8 cellular contexts compared by ENCODE assay signal in the genomic region with DNA sequence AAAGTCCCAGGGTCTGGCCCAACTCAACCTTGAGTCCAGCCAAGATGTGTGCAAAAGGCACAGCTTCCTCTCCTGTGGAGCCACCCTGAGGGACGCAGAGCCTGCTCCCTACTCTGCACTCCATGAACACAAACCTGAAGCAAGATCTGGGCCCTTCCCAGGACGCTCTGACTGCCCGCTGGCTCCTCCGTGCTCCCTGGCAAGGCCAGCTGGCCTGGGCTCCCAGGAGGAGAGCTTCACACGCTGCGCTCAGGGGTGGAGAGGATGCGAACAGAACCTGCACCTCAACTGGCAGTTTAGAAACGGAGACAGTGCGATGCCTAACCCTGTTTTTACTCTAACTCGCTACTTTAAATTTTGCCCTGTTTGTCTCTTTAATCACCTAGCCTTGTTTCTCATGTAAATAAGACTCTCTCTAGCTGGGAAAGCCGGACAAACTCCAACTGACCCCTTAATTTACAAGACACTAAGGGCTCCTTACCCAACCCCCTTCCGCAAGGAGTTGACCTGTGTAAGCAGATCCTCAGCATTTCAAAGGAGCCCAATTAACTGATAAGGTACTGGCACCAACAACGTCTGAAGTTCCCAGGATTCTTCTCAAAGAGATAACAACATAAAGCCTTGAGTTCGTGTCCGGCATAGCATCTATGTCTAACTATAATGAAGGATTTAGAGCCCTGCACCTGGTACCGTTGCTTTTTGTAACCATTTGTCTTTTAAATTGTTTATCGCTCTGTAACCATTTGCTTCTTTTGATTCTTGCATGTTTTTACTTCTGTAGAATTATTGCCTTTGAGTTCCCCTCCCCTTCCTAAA. TPM values are rescaled to one million over a fixed set of nuclear protein-coding genes. Genes with fewer than 3 reads are reported as not detected.
A peak's percentile ranks its signal among the peaks of the same experiment; 100 is the strongest.
DNase-seq lines count a peak whose midpoint lies in the region; TF ChIP-seq lines count a peak whose summit lies in the region.
"Not testable (repeated sequence)": the region's sequence is repeated elsewhere in the genome, so short reads cannot be mapped to it uniquely, and the experiment has no call there.

No MANE protein-coding gene starts in this region.

- H4K5ac ChIP-seq in mesendoderm (ENCODE audit: low read length) = not testable (repeated sequence)

- H2BK12ac ChIP-seq in neuronal stem cell (ENCODE audit: low read length) = not testable (repeated sequence)

- not testable (repeated sequence) for TF ChIP-seq RAD21 in SK-N-SH (IDR thresholded peaks at IDR 0.05; ENCODE audit: low read length)

- H4K8ac ChIP-seq in mesendoderm (ENCODE audit: low read depth, low read length); neuronal stem cell (ENCODE audit: low read depth, low read length): not testable (repeated sequence)

- TF ChIP-seq EP300 in SK-N-SH (IDR thresholded peaks at IDR 0.05; ENCODE audit: borderline replicate concordance in 1 of 2, low read depth in 1 of 2, low read length in 1 of 2) = not testable (repeated sequence)

- H3K18ac ChIP-seq in mesendoderm (ENCODE audit: low read length) = peak overlapping the region; percentile 2
- peak overlapping the region; percentile 12 for H3K18ac ChIP-seq in neuronal stem cell (ENCODE audit: low read length)

- H3K27ac ChIP-seq in SK-N-SH (ENCODE audit: low read depth in 2 of 2, low read length in 1 of 2); iPS-18a (ENCODE audit: low read length); neuronal stem cell (replicated peaks; ENCODE audit: low read length): not testable (repeated sequence)
- H3K27ac ChIP-seq in endodermal cell (ENCODE audit: low read depth, low read length) (peak overlapping the region; percentile 22), mesendoderm (ENCODE audit: low read depth, low read length) (peak overlapping the region; percentile 80)

- not testable (repeated sequence) for TF ChIP-seq CTCF in SK-N-SH (IDR thresholded peaks at IDR 0.05); endodermal cell (conservative IDR thresholded peaks at IDR 0.05)

- H3K27ac Mint-ChIP-seq in IgD-negative memory B cell (peak overlapping the region in 2 of 3 donors; percentile 15 to 23), endodermal cell (peak overlapping the region; percentile 95)

- H3F3A ChIP-seq in SK-N-SH (replicated peaks; ENCODE audit: insufficient read depth) = not testable (repeated sequence)

- POLR2A ChIA-PET in SK-N-SH (lab: Yijun Ruan, JAX) = not testable (repeated sequence)

- not testable (repeated sequence) for H3K9ac ChIP-seq in SK-N-SH; iPS-18a (ENCODE audit: low read length)
- H3K9ac ChIP-seq in endodermal cell (ENCODE audit: extremely low read depth, low read length, poor library complexity, severe bottlenecking) (peak overlapping the region; percentile 51), mesendoderm (ENCODE audit: low read length) (peak overlapping the region; percentile 63), neuronal stem cell (ENCODE audit: low read depth, low read length, poor library complexity) (peak overlapping the region; percentile 25)

- not testable (repeated sequence) for H3K4me1 Mint-ChIP-seq in IgD-negative memory B cell
- peaks cover 42% of the 10 kb centered on the region for H3K4me1 Mint-ChIP-seq in endodermal cell

- H3K4me3 Mint-ChIP-seq in IgD-negative memory B cell = not testable (repeated sequence)
- peak overlapping the region; percentile 41 for H3K4me3 Mint-ChIP-seq in endodermal cell

- not testable (repeated sequence) for H4K20me1 ChIP-seq in SK-N-SH (ENCODE audit: insufficient read depth)

- peak; percentile 9 for DNase-seq in AG20443 (ENCODE audit: low spot score)
- peak; percentile 78 for DNase-seq in H7
- peak; percentile 15 for DNase-seq in SK-N-SH
- peak; percentile 85 for DNase-seq in endodermal cell
- DNase-seq in mesendoderm = peak; percentile 78
- DNase-seq in neuronal stem cell (ENCODE audit: low spot score) = not testable (repeated sequence)

- H3K27me3 Mint-ChIP-seq in IgD-negative memory B cell = not testable (repeated sequence)
- peaks cover 87% of the 10 kb centered on the region for H3K27me3 Mint-ChIP-seq in endodermal cell (ENCODE audit: insufficient read depth)

- H2BK5ac ChIP-seq in mesendoderm (ENCODE audit: low read length) = peak overlapping the region; percentile 89
- not testable (repeated sequence) for H2BK5ac ChIP-seq in neuronal stem cell (ENCODE audit: low read length)

- not testable (repeated sequence) for H3K79me2 ChIP-seq in SK-N-SH (ENCODE audit: insufficient read depth); mesendoderm (ENCODE audit: control insufficient read depth, insufficient read depth, low read length)

- 91% methylated on average over 17 of the region's 17 CpGs for WGBS in SK-N-SH (ENCODE audit: low lambda C conversion rate)
- WGBS in endodermal cell (ENCODE audit: insufficient coverage in 1 of 2, insufficient read length in 1 of 2), 2 experiments = 7 to 14% methylated on average over 16 to 17 of the region's 17 CpGs
- no CpG with 5 or more reads among the region's 17 CpGs for WGBS in mesendoderm (ENCODE audit: extremely low coverage, insufficient coverage, low lambda C conversion rate)
- no CpG with 5 or more reads among the region's 17 CpGs for WGBS in neuronal stem cell (ENCODE audit: extremely low coverage in 2 of 2, insufficient read length in 2 of 2, insufficient replicate concordance in 1 of 2), 2 donors

- not testable (repeated sequence) for H3K9me2 ChIP-seq in SK-N-SH

- H3K9me3 ChIP-seq in SK-N-SH; endodermal cell (ENCODE audit: control insufficient read depth, low read length); iPS-18a (ENCODE audit: control insufficient read depth, low read depth, low read length); neuronal stem cell (replicated peaks in 1 of 2; ENCODE audit: control insufficient read depth in 2 of 2, insufficient read depth in 1 of 2, low read depth in 1 of 2, low read length in 2 of 2): not testable (repeated sequence)

- H3K36me3 Mint-ChIP-seq in IgD-negative memory B cell = not testable (repeated sequence)
- peaks cover 62% of the 10 kb centered on the region for H3K36me3 Mint-ChIP-seq in endodermal cell (ENCODE audit: low read depth)

- H3K23ac ChIP-seq in mesendoderm (ENCODE audit: low read length) (peak overlapping the region; percentile 100), neuronal stem cell (ENCODE audit: low read depth, low read length, poor library complexity) (peak overlapping the region; percentile 12)

- H3K4me2 ChIP-seq in SK-N-SH; neuronal stem cell (ENCODE audit: insufficient read depth, low read length, poor library complexity, severe bottlenecking): not testable (repeated sequence)
- H3K4me2 ChIP-seq in mesendoderm (ENCODE audit: low read length) = peak overlapping the region; percentile 71

- not testable (repeated sequence) for H2BK120ac ChIP-seq in mesendoderm (ENCODE audit: low read depth, low read length); neuronal stem cell (ENCODE audit: low read depth, low read length)

- H3K14ac ChIP-seq in neuronal stem cell (ENCODE audit: low read length) = not testable (repeated sequence)

- H3K4me3 ChIP-seq in H7 (ENCODE audit: insufficient read depth, low read depth, low read length); SK-N-SH (ENCODE audit: low read depth in 2 of 2, low read length in 1 of 2); mesendoderm (ENCODE audit: low read length); neuronal stem cell (ENCODE audit: low read length in 2 of 2): not testable (repeated sequence)
- H3K4me3 ChIP-seq in endodermal cell (ENCODE audit: low read length) = peak overlapping the region; percentile 71
- peak overlapping the region; percentile 37 for H3K4me3 ChIP-seq in iPS-18a (ENCODE audit: low read length)

- H2AFZ ChIP-seq in SK-N-SH (ENCODE audit: low read depth); neuronal stem cell (ENCODE audit: low read length): not testable (repeated sequence)

- not testable (repeated sequence) for H2BK15ac ChIP-seq in mesendoderm (replicated peaks; ENCODE audit: low read depth); neuronal stem cell (ENCODE audit: low read length)

- H3K9me3 Mint-ChIP-seq in IgD-negative memory B cell, endodermal cell: not testable (repeated sequence)

- peak overlapping the region; percentile 78 for H3K56ac ChIP-seq in mesendoderm (ENCODE audit: low read length)

- not testable (repeated sequence) for H3K4ac ChIP-seq in mesendoderm (ENCODE audit: low read depth, low read length); neuronal stem cell (ENCODE audit: low read length)

- not testable (repeated sequence) for H3K36me3 ChIP-seq in H7 (replicated peaks; ENCODE audit: control insufficient read depth, insufficient read depth, low read length); iPS-18a (ENCODE audit: control insufficient read depth, low read depth, low read length); mesendoderm (ENCODE audit: control insufficient read depth, insufficient read depth, low read length)
- H3K36me3 ChIP-seq in SK-N-SH (replicated peaks in 1 of 2; ENCODE audit: control insufficient read depth in 1 of 2, insufficient read depth in 2 of 2, low read length in 1 of 2) = peaks cover 14 to 66% of the 10 kb centered on the region in 2 experiments
- peaks cover 21% of the 10 kb centered on the region for H3K36me3 ChIP-seq in endodermal cell (ENCODE audit: control insufficient read depth, insufficient read depth, low read length)
- H3K36me3 ChIP-seq in neuronal stem cell (replicated peaks in 1 of 2; ENCODE audit: control insufficient read depth in 2 of 2, insufficient read depth in 2 of 2, low read length in 2 of 2) = peaks cover 22 to 81% of the 10 kb centered on the region in 2 donors

- H3K27me3 ChIP-seq in H7 (ENCODE audit: control insufficient read depth, insufficient read depth, low read length) = peaks cover 62% of the 10 kb centered on the region
- not testable (repeated sequence) for H3K27me3 ChIP-seq in SK-N-SH (ENCODE audit: insufficient read depth); endodermal cell (ENCODE audit: control insufficient read depth, insufficient read depth, low read length, poor library complexity, severe bottlenecking); mesendoderm (ENCODE audit: insufficient read depth, low read length, poor library complexity); neuronal stem cell (ENCODE audit: control insufficient read depth in 3 of 3, insufficient read depth in 3 of 3, low read depth in 1 of 3, low read length in 3 of 3)
- H3K27me3 ChIP-seq in iPS-18a (ENCODE audit: control insufficient read depth, insufficient read depth, low read length) = peaks cover 97% of the 10 kb centered on the region

- H3K4me1 ChIP-seq in SK-N-SH (ENCODE audit: control insufficient read depth in 1 of 2, insufficient read depth in 2 of 2, low read depth in 1 of 2, low read length in 1 of 2) = not testable (repeated sequence)
- peaks cover 12% of the 10 kb centered on the region for H3K4me1 ChIP-seq in endodermal cell (ENCODE audit: control insufficient read depth, insufficient read depth, low read length)
- H3K4me1 ChIP-seq in iPS-18a (ENCODE audit: control insufficient read depth, low read depth, low read length) = peaks cover 24% of the 10 kb centered on the region
- H3K4me1 ChIP-seq in mesendoderm (ENCODE audit: control insufficient read depth, low read depth, low read length) = peaks cover 19% of the 10 kb centered on the region
- H3K4me1 ChIP-seq in neuronal stem cell (ENCODE audit: control insufficient read depth in 2 of 2, insufficient read depth in 1 of 2, low read depth in 1 of 2, low read length in 2 of 2) = peaks cover 0 to 14% of the 10 kb centered on the region in 2 donors

- CTCF ChIA-PET in SK-N-SH (lab: Yijun Ruan, JAX) = interaction anchor here (0.7 to 2.2 kb wide), 3 partner anchors 20 to 62 kb away, joined by 3 to 9 read pairs (median 4); a partner anchor contains a TSS

- H3K79me1 ChIP-seq in mesendoderm (ENCODE audit: low read length); neuronal stem cell (ENCODE audit: low read depth, low read length): not testable (repeated sequence)

- not testable (repeated sequence) for H4K91ac ChIP-seq in neuronal stem cell (ENCODE audit: low read depth, low read length, poor library complexity)

- H2AK5ac ChIP-seq in mesendoderm (ENCODE audit: low read length) = peak overlapping the region; percentile 72
- not testable (repeated sequence) for H2AK5ac ChIP-seq in neuronal stem cell (ENCODE audit: low read depth, low read length)

RNA-seq across cellular contexts. Expression of a gene that starts 38.4 kb away (rescaled TPM):
- 3.7 and 6.0 TPM in 2 replicates for total RNA-seq in H7 (2014; rRNA removed; shearing (Covaris generic))
- 34.1 TPM for polyA plus RNA-seq in IgD-negative memory B cell
- 68.6 and 82.9 TPM in 2 replicates for polyA plus RNA-seq in SK-N-SH (2012; rRNA removed)
- 11.2 and 17.5 TPM in 2 replicates for polyA plus RNA-seq in SK-N-SH (2012; cell fraction: cytosol; rRNA removed)
- 417 and 423 TPM in 2 replicates for polyA plus RNA-seq in SK-N-SH (2012; cell fraction: nucleus; rRNA removed)
- total RNA-seq in endodermal cell = 10 to 100 TPM; 61.8 to 82.8 TPM
- polyA plus RNA-seq in endodermal cell (2013, experiment 1 of 2) = 25.7 TPM
- 22.9 TPM for polyA plus RNA-seq in endodermal cell (2013, experiment 2 of 2)
- 6.8 TPM for polyA plus RNA-seq in mesendoderm (2013, experiment 1 of 2)
- 7.4 TPM for polyA plus RNA-seq in mesendoderm (2013, experiment 2 of 2)
- 26.0 TPM for polyA plus RNA-seq in neuronal stem cell (2013, experiment 1 of 2)
- polyA plus RNA-seq in neuronal stem cell (2013, experiment 2 of 2) = 24.0 TPM

RNA-seq across cellular contexts. Expression of a gene that starts 54.6 kb away (rescaled TPM):
- total RNA-seq in H7 (2014; rRNA removed; shearing (Covaris generic)) = 31.2 and 52.0 TPM in 2 replicates
- polyA plus RNA-seq in IgD-negative memory B cell (3.7 TPM), SK-N-SH (2012; rRNA removed) (68.8 and 70.7 TPM in 2 replicates)
- polyA plus RNA-seq in SK-N-SH (2012; cell fraction: cytosol; rRNA removed) = 25.2 and 42.6 TPM in 2 replicates
- polyA plus RNA-seq in SK-N-SH (2012; cell fraction: nucleus; rRNA removed) = 38.5 and 58.7 TPM in 2 replicates
- 10 to 100 TPM; 31.8 to 39.7 TPM for total RNA-seq in endodermal cell
- 31.8 TPM for polyA plus RNA-seq in endodermal cell (2013, experiment 1 of 2)
- polyA plus RNA-seq in endodermal cell (2013, experiment 2 of 2) = 26.2 TPM
- polyA plus RNA-seq in mesendoderm (2013, experiment 1 of 2) = 1.9 TPM
- 1.6 TPM for polyA plus RNA-seq in mesendoderm (2013, experiment 2 of 2)
- polyA plus RNA-seq in neuronal stem cell (2013, experiment 1 of 2) = 3.5 TPM
- polyA plus RNA-seq in neuronal stem cell (2013, experiment 2 of 2) = 3.2 TPM
